In the genomic region with DNA sequence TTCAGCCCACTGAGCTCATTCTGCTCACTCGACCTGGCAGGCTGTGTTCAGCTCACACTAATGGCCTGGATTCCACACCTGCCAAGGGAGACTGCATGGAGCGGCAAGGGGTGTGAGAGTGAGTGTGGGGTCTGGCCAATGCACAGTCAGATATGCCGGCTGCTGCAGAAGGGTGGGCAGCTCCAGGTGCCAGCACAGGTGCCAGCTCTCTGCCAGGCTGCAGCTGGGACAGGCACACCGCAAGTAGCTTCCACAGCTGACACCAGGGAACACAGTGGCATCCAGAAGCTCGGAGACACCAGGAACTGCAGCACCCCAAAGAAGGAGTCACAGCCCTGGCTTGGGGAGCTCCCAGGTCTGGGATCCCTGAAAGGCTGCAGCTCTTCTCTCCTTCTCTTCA, we compare ENCODE assay signal across 20 cellular contexts.
DNase-seq lines count a peak whose midpoint lies in the region; ATAC-seq, FAIRE-seq and TF ChIP-seq lines count a peak whose summit lies in the region.
"Had no signal": no experiment of that assay in that cellular context is flagged by ENCODE, and none has a peak within 500 bp of the region (broad histone marks: within the 10 kb centered on the region; RNA-seq: fewer than 3 reads in every experiment).

No MANE protein-coding gene starts in this region.

- H3K4me3 Mint-ChIP-seq in central memory CD8-positive, alpha-beta T cell = no peak overlapping the region
- H3K4me3 Mint-ChIP-seq in neural progenitor cell (peak overlapping the region; percentile 55), GM23338 (no peak overlapping the region)
- H3K4me3 Mint-ChIP-seq: CD4-positive, alpha-beta memory T cell had no signal

- intact Hi-C loops in kidney (cut with DNase I) = no loop called here

- no peaks in the 10 kb centered on the region for H3K27me3 ChIP-seq in neural progenitor cell
- no peaks in the 10 kb centered on the region for H3K27me3 ChIP-seq in GM23338 (ENCODE audit: insufficient read depth)

- H3K36me3 ChIP-seq in kidney (ENCODE audit: control insufficient read depth in 1 of 2, insufficient read depth in 2 of 2, low read length in 2 of 2) (no peaks in the 10 kb centered on the region), neural progenitor cell (peaks cover 6% of the 10 kb centered on the region), GM23338 (ENCODE audit: insufficient read depth) (no peaks in the 10 kb centered on the region)

- H3K27me3 Mint-ChIP-seq in central memory CD8-positive, alpha-beta T cell = no peaks in the 10 kb centered on the region
- no peaks in the 10 kb centered on the region for H3K27me3 Mint-ChIP-seq in neural progenitor cell (ENCODE audit: insufficient read depth, low read depth)
- no peaks in the 10 kb centered on the region for H3K27me3 Mint-ChIP-seq in GM23338 (ENCODE audit: insufficient read depth, low read depth, poor library complexity)

- H3K9me2 ChIP-seq in GM23338 (ENCODE audit: insufficient read depth) = no peaks in the 10 kb centered on the region

- H3K4me2 ChIP-seq in neural progenitor cell (no peak overlapping the region), GM23338 (no peak overlapping the region)

- H3K9me3 ChIP-seq in kidney (ENCODE audit: control insufficient read depth in 1 of 2, low read length in 2 of 2) (peaks cover 0 to 6% of the 10 kb centered on the region in 2 donors), neural progenitor cell (ENCODE audit: low read depth) (no peaks in the 10 kb centered on the region)

- no peak overlapping the region for H3K4me3 ChIP-seq in kidney (ENCODE audit: low read length in 2 of 2)
- H3K4me3 ChIP-seq in neural progenitor cell = no peak overlapping the region
- H3K4me3 ChIP-seq in GM23338 = no peak overlapping the region

- no peaks in the 10 kb centered on the region for H3K9me3 Mint-ChIP-seq in central memory CD8-positive, alpha-beta T cell
- peaks cover 4% of the 10 kb centered on the region for H3K9me3 Mint-ChIP-seq in neural progenitor cell
- peaks cover 11% of the 10 kb centered on the region for H3K9me3 Mint-ChIP-seq in GM23338

- H3K79me2 ChIP-seq in neural progenitor cell (ENCODE audit: low read depth) (no peaks in the 10 kb centered on the region), GM23338 (replicated peaks; ENCODE audit: insufficient read depth) (0 out of 2 replicates have a peak, but pooled peaks cover 5% of the 10 kb centered on the region)

- FAIRE-seq in HTR-8/SVneo (lab: Jason Lieb, UNC) (peak; percentile 36), kidney (lab: Jason Lieb, UNC) (no peak)
- FAIRE-seq: GM12891, GM18507, H1 had no signal

- H4K20me1 ChIP-seq in neural progenitor cell (ENCODE audit: low read depth) (no peaks in the 10 kb centered on the region), GM23338 (replicated peaks; ENCODE audit: insufficient read depth) (no peaks in the 10 kb centered on the region)

- no peak for DNase-seq in HTR-8/SVneo (ENCODE audit: insufficient read length, low spot score)
- no peak for DNase-seq in central memory CD8-positive, alpha-beta T cell (ENCODE audit: low spot score in 2 of 2)
- DNase-seq in kidney = peak; percentile 44
- DNase-seq in neural progenitor cell (ENCODE audit: low spot score) = no peak
- DNase-seq in NCI-H2081 (lab: John Stamatoyannopoulos, UW) = no peak
- DNase-seq in GM23338 (ENCODE audit: low spot score) = no peak
- no peak for DNase-seq in SHP77 (lab: John Stamatoyannopoulos, UW)
- DNase-seq in NCI-H2107 treated with DMSO at 0.1 percent for 48 hours (lab: John Stamatoyannopoulos, UW; ENCODE audit: unreplicated experiment) = no peak
- DNase-seq: C1 segment of cervical spinal cord; Calu3; CD4-positive, alpha-beta memory T cell; COR-L47; DMS53; DMS79 treated with DMSO at 0.1 percent for 48 hours; GF-D8; H7; HCEC 1CT had no signal

- H3K27ac ChIP-seq in kidney (ENCODE audit: low read depth in 2 of 2, low read length in 2 of 2) = no peak overlapping the region
- no peak overlapping the region for H3K27ac ChIP-seq in neural progenitor cell
- H3K27ac ChIP-seq in GM23338 (ENCODE audit: low read depth) = no peak overlapping the region

- peak overlapping the region; percentile 40 for H3K27ac Mint-ChIP-seq in central memory CD8-positive, alpha-beta T cell (ENCODE audit: low read depth)
- no peak overlapping the region for H3K27ac Mint-ChIP-seq in neural progenitor cell
- no peak overlapping the region for H3K27ac Mint-ChIP-seq in GM23338
- H3K27ac Mint-ChIP-seq: CD4-positive, alpha-beta memory T cell had no signal

- no peaks in the 10 kb centered on the region for H3K36me3 Mint-ChIP-seq in central memory CD8-positive, alpha-beta T cell (ENCODE audit: insufficient read depth)
- peaks cover 2% of the 10 kb centered on the region for H3K36me3 Mint-ChIP-seq in neural progenitor cell
- peaks cover 29% of the 10 kb centered on the region for H3K36me3 Mint-ChIP-seq in GM23338 (ENCODE audit: low read depth)
- H3K36me3 Mint-ChIP-seq: CD4-positive, alpha-beta memory T cell had no signal

- H3K4me1 ChIP-seq in kidney (ENCODE audit: control insufficient read depth in 1 of 2, insufficient read depth in 1 of 2, low read depth in 1 of 2, low read length in 2 of 2) (no peaks in the 10 kb centered on the region), neural progenitor cell (no peaks in the 10 kb centered on the region), GM23338 (ENCODE audit: insufficient read depth) (no peaks in the 10 kb centered on the region)

- TF ChIP-seq CTCF in kidney (IDR thresholded peaks at IDR 0.05; ENCODE audit: borderline replicate concordance, extremely low read depth, insufficient read depth) (no peak), neural progenitor cell (IDR thresholded peaks at IDR 0.05) (no peak), GM23338 (conservative IDR thresholded peaks at IDR 0.05; ENCODE audit: low read depth in 2 of 2) (no peak)

- H3K4me1 Mint-ChIP-seq in central memory CD8-positive, alpha-beta T cell = no peaks in the 10 kb centered on the region
- H3K4me1 Mint-ChIP-seq in neural progenitor cell = no peaks in the 10 kb centered on the region
- no peaks in the 10 kb centered on the region for H3K4me1 Mint-ChIP-seq in GM23338

- ATAC-seq in central memory CD8-positive, alpha-beta T cell (replicated peaks; ENCODE audit: extremely low read depth, poor library complexity, severe bottlenecking) = no peak
- no peak for ATAC-seq in GM23338

- no peak overlapping the region for H2AFZ ChIP-seq in neural progenitor cell (replicated peaks)
- no peak overlapping the region for H2AFZ ChIP-seq in GM23338

- H3K9ac ChIP-seq in kidney (ENCODE audit: low read length in 2 of 2) (no peak overlapping the region), neural progenitor cell (no peak overlapping the region)

- no peaks in the 10 kb centered on the region for H3F3A ChIP-seq in neural progenitor cell (ENCODE audit: low read depth)
- no peaks in the 10 kb centered on the region for H3F3A ChIP-seq in GM23338 (replicated peaks; ENCODE audit: low read depth)
